In the genomic region with DNA sequence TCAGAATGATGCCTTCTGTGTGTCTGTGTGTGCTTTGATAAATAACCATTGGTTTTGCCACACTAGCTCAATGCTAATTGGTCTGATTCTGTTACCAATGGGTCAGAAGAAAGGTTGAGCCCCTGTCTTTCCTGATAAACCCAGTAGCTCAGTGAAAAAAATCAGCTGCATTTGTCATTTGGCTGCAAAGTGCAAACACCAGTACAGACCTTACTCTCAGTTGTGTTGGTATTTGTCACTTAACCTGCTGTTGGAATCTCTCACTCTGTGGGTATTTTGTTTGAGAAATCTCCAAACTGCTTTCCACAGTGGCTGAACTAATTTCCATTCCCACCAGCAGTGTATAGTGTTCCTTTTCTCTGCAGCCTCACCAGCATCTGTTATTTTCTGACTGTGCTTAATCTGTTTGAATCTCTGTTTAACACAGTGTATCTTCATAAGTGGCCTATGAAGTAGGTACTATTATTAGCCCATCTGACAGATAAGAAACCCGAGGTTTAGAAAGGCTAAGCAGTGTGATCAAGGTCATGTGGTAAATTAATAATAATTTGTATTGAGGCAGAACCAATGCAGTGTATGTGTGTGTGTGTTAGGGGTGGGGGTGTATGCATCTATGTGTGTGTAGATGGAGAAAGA, we compare ENCODE assay signal across 26 cellular contexts. TPM values are rescaled to one million over a fixed set of nuclear protein-coding genes. Genes with fewer than 3 reads are reported as not detected.
DNase-seq lines count a peak whose midpoint lies in the region; ATAC-seq and TF ChIP-seq lines count a peak whose summit lies in the region.
"Had no signal": no experiment of that assay in that cellular context is flagged by ENCODE, and none has a peak within 500 bp of the region (broad histone marks: within the 10 kb centered on the region; RNA-seq: fewer than 3 reads in every experiment).

No MANE protein-coding gene starts in this region.

- no peaks in the 10 kb centered on the region for H3K27me3 Mint-ChIP-seq in central memory CD8-positive, alpha-beta T cell
- H3K27me3 Mint-ChIP-seq: activated CD4-positive, alpha-beta memory T cell treated with anti-CD3 and anti-CD28 coated beads for 36 hours; activated naive CD8-positive, alpha-beta T cell treated with anti-CD3 and anti-CD28 coated beads, Interleukin-2, amount 50 U/mL, for 24 hours; CD4-positive, alpha-beta memory T cell; naive thymus-derived CD8-positive, alpha-beta T cell had no signal

- peaks cover 11% of the 10 kb centered on the region; the same call in 1 of the 2 replicates for H3K4me1 ChIP-seq in HUES48 (ENCODE audit: control insufficient read depth, insufficient read depth, low read length)
- peaks cover 18% of the 10 kb centered on the region for H3K4me1 ChIP-seq in right cardiac atrium (ENCODE audit: control insufficient read depth, insufficient read depth, low read length)
- peaks cover 49 to 62% of the 10 kb centered on the region in 2 donors for H3K4me1 ChIP-seq in gastrocnemius medialis
- peaks cover 0 to 3% of the 10 kb centered on the region in 2 experiments; a peak in 1 of 4 replicates for H3K4me1 ChIP-seq in SK-N-SH (ENCODE audit: control insufficient read depth in 1 of 2, insufficient read depth in 2 of 2, low read depth in 1 of 2, low read length in 1 of 2)

- TF ChIP-seq CTCF in gastrocnemius medialis (IDR thresholded peaks at IDR 0.05 in 4 of 5, conservative IDR thresholded peaks at IDR 0.05 in 1 of 5) (no peak), SK-N-SH (IDR thresholded peaks at IDR 0.05) (no peak)

- no peak overlapping the region for H3K9ac ChIP-seq in HUES48 (ENCODE audit: low read depth, low read length)
- H3K9ac ChIP-seq in SK-N-SH: no peak overlapping the region

- H3K9me3 Mint-ChIP-seq in central memory CD8-positive, alpha-beta T cell: no peaks in the 10 kb centered on the region
- H3K9me3 Mint-ChIP-seq: activated CD4-positive, alpha-beta memory T cell treated with anti-CD3 and anti-CD28 coated beads for 36 hours; activated naive CD8-positive, alpha-beta T cell treated with anti-CD3 and anti-CD28 coated beads, Interleukin-2, amount 50 U/mL, for 24 hours; CD4-positive, alpha-beta memory T cell; naive thymus-derived CD8-positive, alpha-beta T cell; T-helper 1 cell treated with Interleukin-12 subunit alpha and Interleukin-12 subunit beta and Interleukin-4 antibody, amounts not matched to agents 30 μg/mL and 1 μg/mL, for 36 hours had no signal

- peaks cover 93% of the 10 kb centered on the region for H3K79me2 ChIP-seq in SK-N-SH (ENCODE audit: insufficient read depth)

- no peak for ATAC-seq in central memory CD8-positive, alpha-beta T cell (replicated peaks; ENCODE audit: extremely low read depth, poor library complexity, severe bottlenecking)
- ATAC-seq in right cardiac atrium: peak; percentile 8 to 34
- ATAC-seq in gastrocnemius medialis: peak; percentile 45 to 77
- ATAC-seq: activated naive CD8-positive, alpha-beta T cell treated with anti-CD3 and anti-CD28 coated beads, Interleukin-2, amount 50 U/mL, for 24 hours; naive thymus-derived CD8-positive, alpha-beta T cell had no signal

- no peak for TF ChIP-seq RAD21 in SK-N-SH (IDR thresholded peaks at IDR 0.05; ENCODE audit: low read length)

- H3K4me1 Mint-ChIP-seq in central memory CD8-positive, alpha-beta T cell: peaks cover 13% of the 10 kb centered on the region

- in situ Hi-C loops in gastrocnemius medialis (cut with MboI; ENCODE audit: low sequenced_read_pairs in 4 of 4): no loop called here

- no peak overlapping the region for H3K4me3 Mint-ChIP-seq in central memory CD8-positive, alpha-beta T cell
- H3K4me3 Mint-ChIP-seq: activated CD4-positive, alpha-beta memory T cell treated with anti-CD3 and anti-CD28 coated beads for 36 hours; activated naive CD8-positive, alpha-beta T cell treated with anti-CD3 and anti-CD28 coated beads, Interleukin-2, amount 50 U/mL, for 24 hours; CD4-positive, alpha-beta memory T cell; naive thymus-derived CD8-positive, alpha-beta T cell; T-helper 1 cell treated with Interleukin-12 subunit alpha and Interleukin-12 subunit beta and Interleukin-4 antibody, amounts not matched to agents 30 μg/mL and 1 μg/mL, for 36 hours had no signal

- H3K9me3 ChIP-seq in HUES48 (ENCODE audit: control insufficient read depth, insufficient read depth, low read length) (no peaks in the 10 kb centered on the region), right cardiac atrium (ENCODE audit: control insufficient read depth, low read length) (no peaks in the 10 kb centered on the region), gastrocnemius medialis (no peaks in the 10 kb centered on the region), SK-N-SH (no peaks in the 10 kb centered on the region)
- H3K9me3 ChIP-seq: stomach, transverse colon had no signal

- no peaks in the 10 kb centered on the region for H3K9me2 ChIP-seq in SK-N-SH

- TF ChIP-seq POLR2A in gastrocnemius medialis (IDR thresholded peaks at IDR 0.05): peak in 1 of 2 donors; percentile 11

- peaks cover 1% of the 10 kb centered on the region for H3K36me3 Mint-ChIP-seq in central memory CD8-positive, alpha-beta T cell (ENCODE audit: insufficient read depth)
- H3K36me3 Mint-ChIP-seq: activated CD4-positive, alpha-beta memory T cell treated with anti-CD3 and anti-CD28 coated beads for 36 hours; CD4-positive, alpha-beta memory T cell had no signal

- H3K4me2 ChIP-seq in SK-N-SH: no peak overlapping the region

- CTCF ChIA-PET in SK-N-SH (lab: Yijun Ruan, JAX): interaction anchor here (0.6 to 1.1 kb wide), 2 partner anchors 15 to 76 kb away, joined by 3 read pairs; no protein-coding TSS in a partner anchor

- peak overlapping the region; percentile 12 for H3K27ac Mint-ChIP-seq in central memory CD8-positive, alpha-beta T cell (ENCODE audit: low read depth)
- H3K27ac Mint-ChIP-seq: activated CD4-positive, alpha-beta memory T cell treated with anti-CD3 and anti-CD28 coated beads for 36 hours; activated naive CD8-positive, alpha-beta T cell treated with anti-CD3 and anti-CD28 coated beads, Interleukin-2, amount 50 U/mL, for 24 hours; CD4-positive, alpha-beta memory T cell; naive thymus-derived CD8-positive, alpha-beta T cell; T-helper 1 cell treated with Interleukin-12 subunit alpha and Interleukin-12 subunit beta and Interleukin-4 antibody, amounts not matched to agents 30 μg/mL and 1 μg/mL, for 36 hours had no signal

- H3K27ac ChIP-seq in HUES48 (ENCODE audit: low read depth, low read length) (peak overlapping the region; percentile 44), right cardiac atrium (ENCODE audit: low read length) (peak overlapping the region; percentile 83), gastrocnemius medialis (peak overlapping the region; percentile 53 to 67 (median 60)), SK-N-SH (ENCODE audit: low read depth in 2 of 2, low read length in 1 of 2) (no peak overlapping the region)
- H3K27ac ChIP-seq: epithelial cell of prostate, RWPE1, SK-N-MC, stomach, transverse colon had no signal

- 21% methylated on average over 1 of the region's 1 CpG for WGBS in right cardiac atrium
- 43% methylated on average over 1 of the region's 1 CpG for WGBS in SK-N-SH (ENCODE audit: low lambda C conversion rate)

- peaks cover 35% of the 10 kb centered on the region for H4K20me1 ChIP-seq in SK-N-SH (ENCODE audit: insufficient read depth)

- H3K36me3 ChIP-seq in HUES48 (ENCODE audit: control insufficient read depth, insufficient read depth, low read length) (no peaks in the 10 kb centered on the region), gastrocnemius medialis (no peaks in the 10 kb centered on the region), SK-N-SH (replicated peaks in 1 of 2; ENCODE audit: control insufficient read depth in 1 of 2, insufficient read depth in 2 of 2, low read length in 1 of 2) (peaks cover 0 to 15% of the 10 kb centered on the region in 2 experiments)
- H3K36me3 ChIP-seq: stomach, transverse colon had no signal

- peaks cover 4% of the 10 kb centered on the region for H3F3A ChIP-seq in SK-N-SH (replicated peaks; ENCODE audit: insufficient read depth)

- no peak overlapping the region for H2AFZ ChIP-seq in SK-N-SH (ENCODE audit: low read depth)

- H3K27me3 ChIP-seq in HUES48 (ENCODE audit: control insufficient read depth, insufficient read depth, low read length): no peaks in the 10 kb centered on the region
- H3K27me3 ChIP-seq in right cardiac atrium (ENCODE audit: control insufficient read depth, insufficient read depth): no peaks in the 10 kb centered on the region
- no peaks in the 10 kb centered on the region for H3K27me3 ChIP-seq in gastrocnemius medialis
- H3K27me3 ChIP-seq in SK-N-SH (ENCODE audit: insufficient read depth): no peaks in the 10 kb centered on the region
- H3K27me3 ChIP-seq: stomach, transverse colon had no signal

- TF ChIP-seq EP300 in SK-N-SH (IDR thresholded peaks at IDR 0.05; ENCODE audit: borderline replicate concordance in 1 of 2, low read depth in 1 of 2, low read length in 1 of 2): no peak

- H3K4me3 ChIP-seq in HUES48 (ENCODE audit: low read depth, low read length) (no peak overlapping the region), right cardiac atrium (ENCODE audit: low read length) (no peak overlapping the region), gastrocnemius medialis (no peak overlapping the region), SK-N-SH (ENCODE audit: low read depth in 2 of 2, low read length in 1 of 2) (no peak overlapping the region)
- H3K4me3 ChIP-seq: SK-N-MC, stomach, transverse colon had no signal

- DNase-seq in central memory CD8-positive, alpha-beta T cell (ENCODE audit: low spot score in 2 of 2): no peak
- DNase-seq in right cardiac atrium: no peak
- DNase-seq in gastrocnemius medialis: no peak
- no peak for DNase-seq in CD1c-positive myeloid dendritic cell (ENCODE audit: extremely low spot score)
- no peak for DNase-seq in COLO668 (lab: John Stamatoyannopoulos, UW; ENCODE audit: unreplicated experiment)
- no peak for DNase-seq in stimulated activated CD8-positive, alpha-beta memory T cell treated with anti-CD3 and anti-CD28 coated beads, Interleukin-4, amount 100 ng/mL, for 48 hours
- no peak for DNase-seq in SK-N-SH
- DNase-seq: activated CD4-positive, alpha-beta memory T cell treated with anti-CD3 and anti-CD28 coated beads for 36 hours; activated naive CD4-positive, alpha-beta T cell; activated naive CD8-positive, alpha-beta T cell treated with anti-CD3 and anti-CD28 coated beads, Interleukin-2, amount 50 U/mL, for 24 hours; CD4-positive, alpha-beta memory T cell; effector CD8-positive, alpha-beta T cell; naive thymus-derived CD8-positive, alpha-beta T cell; NCI-H1092 treated with DMSO at 0.1 percent for 48 hours; NCI-H1694 treated with DMSO at 0.1 percent for 48 hours; NCI-H2171; NCI-H510A; occipital lobe; stimulated activated CD4-positive, alpha-beta T cell treated with anti-CD3 and anti-CD28 coated beads, Interleukin-1b, Interleukin-23, amount 100 ng/mL, for 48 hours; stomach; transverse colon had no signal

- intact Hi-C loops in right cardiac atrium (cut with DNase I): no loop called here
- intact Hi-C loops in gastrocnemius medialis (cut with DNase I; ENCODE audit: low total_unique reads): no loop called here

- POLR2A ChIA-PET in SK-N-SH (lab: Yijun Ruan, JAX): no interaction called here

TF ChIP-seq in SK-N-SH, 30 proteins besides CTCF, POLR2A, EP300 and RAD21 (continues in another document):
- no peak for TF ChIP-seq MXI1 (IDR thresholded peaks at IDR 0.05; ENCODE audit: low read depth, low read length)

RNA-seq across cellular contexts. Expression of a gene that starts 26.7 kb away (rescaled TPM):
- 10 to 100 TPM; 45.5 to 65.6 (median 55.9) TPM for total RNA-seq in right cardiac atrium
- polyA plus RNA-seq in right cardiac atrium: 21.4 TPM
- total RNA-seq in gastrocnemius medialis: 100 to 1,000 TPM; 147 to 308 (median 224) TPM
- polyA plus RNA-seq in SK-N-SH (2012; rRNA removed): 123 and 131 TPM in 2 replicates
- polyA plus RNA-seq in SK-N-SH (2012; cell fraction: cytosol; rRNA removed): 93.1 and 107 TPM in 2 replicates
- 104 and 182 TPM in 2 replicates for polyA plus RNA-seq in SK-N-SH (2012; cell fraction: nucleus; rRNA removed)

Comparison
In these comparisons a context has a peak if more than half of its experiments do, and no peak if none do; other contexts are left out.
1. H3K27ac ChIP-seq: peak in HUES48 (single experiment), right cardiac atrium (single experiment) and gastrocnemius medialis (4 of 4); none in SK-N-SH (0 of 2).